Comparison of ENCODE assay signal across 1 cellular context in the genomic region with DNA sequence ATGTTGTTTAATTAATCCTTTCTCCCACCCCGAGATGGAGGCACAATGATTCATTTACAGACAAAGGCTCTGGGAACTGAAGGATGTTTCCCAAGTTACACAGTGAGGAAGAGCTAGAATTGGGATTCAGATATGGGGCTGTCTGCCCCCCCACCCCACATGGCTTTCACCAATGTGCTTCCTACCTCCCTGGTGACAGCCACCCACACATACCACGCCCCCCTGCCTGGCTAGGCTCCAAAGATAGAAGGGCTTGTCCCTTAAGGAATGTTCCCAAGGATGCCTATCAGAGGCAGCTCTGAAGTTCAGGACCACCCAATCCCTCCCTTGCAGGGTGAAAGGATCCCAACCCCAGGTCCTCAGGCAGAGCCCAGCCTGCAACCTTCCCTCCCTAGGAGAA.
TF ChIP-seq lines count a peak whose summit lies in the region.

No MANE protein-coding gene starts in this region.

TF ChIP-seq in IMR-90, 13 proteins besides CTCF, POLR2A, EP300 and RAD21 (continued from another document):
- TF ChIP-seq BHLHE40 (IDR thresholded peaks at IDR 0.05; ENCODE audit: low read depth, low read length) (no peak), MAZ (IDR thresholded peaks at IDR 0.05; ENCODE audit: borderline replicate concordance, low read depth, low read length) (no peak)
- TF ChIP-seq, protein P1, sequence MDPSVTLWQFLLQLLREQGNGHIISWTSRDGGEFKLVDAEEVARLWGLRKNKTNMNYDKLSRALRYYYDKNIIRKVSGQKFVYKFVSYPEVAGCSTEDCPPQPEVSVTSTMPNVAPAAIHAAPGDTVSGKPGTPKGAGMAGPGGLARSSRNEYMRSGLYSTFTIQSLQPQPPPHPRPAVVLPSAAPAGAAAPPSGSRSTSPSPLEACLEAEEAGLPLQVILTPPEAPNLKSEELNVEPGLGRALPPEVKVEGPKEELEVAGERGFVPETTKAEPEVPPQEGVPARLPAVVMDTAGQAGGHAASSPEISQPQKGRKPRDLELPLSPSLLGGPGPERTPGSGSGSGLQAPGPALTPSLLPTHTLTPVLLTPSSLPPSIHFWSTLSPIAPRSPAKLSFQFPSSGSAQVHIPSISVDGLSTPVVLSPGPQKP (IDR thresholded peaks at IDR 0.05; ENCODE audit: borderline replicate concordance, low read depth, low read length), result no peak
